ENCODE assay signal across 1 cellular context in genomic region chr17:2592974-2593845, GRCh38.
TF ChIP-seq lines count a peak whose summit lies in the region.

TSS of gene PAFAH1B1 (plus strand) at chr17:2593654. CDS start at chr17:2638289, 44,635 bp downstream.

TF ChIP-seq in HepG2, 621 proteins besides CTCF, POLR2A, EP300 and RAD21 (continued from another document and continues in another):
- TF ChIP-seq PHF21A (CRISPR knock-in tag; IDR thresholded peaks at IDR 0.05): peak; percentile 38; the same call in 1 of the 2 replicates
- TF ChIP-seq ZNF777 (CRISPR knock-in tag; IDR thresholded peaks at IDR 0.05): 0 out of 2 replicates have a peak, but pooled peaks have one; percentile 15
- TF ChIP-seq ZNF451 (CRISPR knock-in tag; IDR thresholded peaks at IDR 0.05): no peak
- no peak for TF ChIP-seq RORA (CRISPR knock-in tag; IDR thresholded peaks at IDR 0.05)
- TF ChIP-seq ARID5B (CRISPR knock-in tag; IDR thresholded peaks at IDR 0.05): peak; percentile 50; the same call in 1 of the 2 replicates
- TF ChIP-seq FOXC1 (CRISPR knock-in tag; IDR thresholded peaks at IDR 0.05; ENCODE audit: borderline replicate concordance): no peak; the same call in 1 of the 2 replicates
- TF ChIP-seq FIP1L1 (IDR thresholded peaks at IDR 0.05; ENCODE audit: borderline replicate concordance, insufficient read depth, low read depth, low read length): no peak
- TF ChIP-seq SRSF4 (IDR thresholded peaks at IDR 0.05; ENCODE audit: low read depth, low read length, poor library complexity, severe bottlenecking): no peak
- TF ChIP-seq ZNF660 (CRISPR knock-in tag; IDR thresholded peaks at IDR 0.05; ENCODE audit: borderline replicate concordance, low read depth): no peak
- peak; percentile 73 for TF ChIP-seq ZNF772 (CRISPR knock-in tag; IDR thresholded peaks at IDR 0.05)
- peak; percentile 35 for TF ChIP-seq ZNF407 (CRISPR knock-in tag; IDR thresholded peaks at IDR 0.05; ENCODE audit: not compliant biosample characterization)
- TF ChIP-seq ZSCAN29 (CRISPR knock-in tag; conservative IDR thresholded peaks at IDR 0.05): no peak
- peak; percentile 60; the same call in 1 of the 2 replicates for TF ChIP-seq TFDP1 (CRISPR knock-in tag; IDR thresholded peaks at IDR 0.05; ENCODE audit: borderline replicate concordance)
- TF ChIP-seq RARG (CRISPR knock-in tag; IDR thresholded peaks at IDR 0.05; ENCODE audit: low read depth): no peak
- TF ChIP-seq RBM39 (IDR thresholded peaks at IDR 0.05; ENCODE audit: low read depth, low read length, poor library complexity, severe bottlenecking): peak; percentile 54
- TF ChIP-seq PCBP2 (optimal IDR thresholded peaks at IDR 0.05; ENCODE audit: low read depth, low read length, poor library complexity, severe bottlenecking): no peak
- no peak for TF ChIP-seq HNRNPUL1 (IDR thresholded peaks at IDR 0.05; ENCODE audit: low read depth, low read length)
- no peak for TF ChIP-seq ZNF841 (CRISPR knock-in tag; IDR thresholded peaks at IDR 0.05; ENCODE audit: borderline replicate concordance)
- TF ChIP-seq ZNF850 (CRISPR knock-in tag; conservative IDR thresholded peaks at IDR 0.05): no peak
- no peak for TF ChIP-seq SYNCRIP (IDR thresholded peaks at IDR 0.05; ENCODE audit: insufficient read depth, low read depth, low read length)
- no peak for TF ChIP-seq MLLT10 (CRISPR knock-in tag; IDR thresholded peaks at IDR 0.05)
- TF ChIP-seq ZNF781 (CRISPR knock-in tag; IDR thresholded peaks at IDR 0.05; ENCODE audit: borderline replicate concordance, not compliant biosample characterization): peak; percentile 71
- no peak for TF ChIP-seq TSC22D2 (CRISPR knock-in tag; IDR thresholded peaks at IDR 0.05; ENCODE audit: borderline replicate concordance)
- no peak for TF ChIP-seq ZNF672 (CRISPR knock-in tag; IDR thresholded peaks at IDR 0.05)
- 0 out of 2 replicates have a peak, but pooled peaks have one; percentile 24 for TF ChIP-seq HIVEP1 (CRISPR knock-in tag; IDR thresholded peaks at IDR 0.05)
- no peak for TF ChIP-seq MIER2 (CRISPR knock-in tag; IDR thresholded peaks at IDR 0.05)
- TF ChIP-seq BCLAF1 (IDR thresholded peaks at IDR 0.05): no peak
- TF ChIP-seq CC2D1A (CRISPR knock-in tag; IDR thresholded peaks at IDR 0.05): no peak
- no peak for TF ChIP-seq RFXAP (CRISPR knock-in tag; IDR thresholded peaks at IDR 0.05; ENCODE audit: borderline replicate concordance)
- no peak for TF ChIP-seq ZNF530 (CRISPR knock-in tag; IDR thresholded peaks at IDR 0.05; ENCODE audit: low read depth)
- peak; percentile 78 for TF ChIP-seq ZNF18 (CRISPR knock-in tag; IDR thresholded peaks at IDR 0.05; ENCODE audit: insufficient replicate concordance)
- peak; percentile 55; the same call in 1 of the 2 replicates for TF ChIP-seq HMGXB3 (CRISPR knock-in tag; IDR thresholded peaks at IDR 0.05; ENCODE audit: borderline replicate concordance)
- TF ChIP-seq ATF2 (CRISPR knock-in tag; IDR thresholded peaks at IDR 0.05): 0 out of 2 replicates have a peak, but pooled peaks have one; percentile 55
